ENCODE assay signal across 17 cellular contexts in the genomic region with DNA sequence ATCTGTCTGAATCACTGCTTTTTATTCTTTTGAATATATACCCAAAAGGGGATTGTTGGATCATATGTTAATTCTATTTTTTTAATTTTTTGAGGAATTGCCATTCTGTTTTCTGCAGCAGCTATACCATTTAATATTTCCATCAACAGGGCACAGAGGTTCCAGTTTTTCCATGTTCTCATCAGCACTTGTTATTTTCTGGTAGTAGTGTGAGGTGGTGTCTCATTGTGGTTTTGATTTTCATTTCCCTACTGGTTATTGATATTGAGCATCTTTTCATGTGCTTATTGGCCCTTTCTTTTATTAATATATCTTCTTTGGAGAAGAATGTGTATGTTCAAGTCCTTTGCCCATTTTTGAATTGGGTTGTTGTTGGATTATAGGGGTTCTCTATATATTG.
DNase-seq lines count a peak whose midpoint lies in the region; ATAC-seq and TF ChIP-seq lines count a peak whose summit lies in the region.
"Had no signal": no experiment of that assay in that cellular context is flagged by ENCODE, and none has a peak within 500 bp of the region (broad histone marks: within the 10 kb centered on the region; RNA-seq: fewer than 3 reads in every experiment).

No MANE protein-coding gene starts in this region.

- no peaks in the 10 kb centered on the region for H3K36me3 Mint-ChIP-seq in activated T-helper 17 cell treated with anti-CD3 and anti-CD28 coated beads, Interleukin-2, amount 50 U/mL, for 72 hours (ENCODE audit: low read depth)
- peaks cover 2% of the 10 kb centered on the region for H3K36me3 Mint-ChIP-seq in stimulated activated naive CD8-positive, alpha-beta T cell treated with anti-CD3 and anti-CD28 coated beads, Interleukin-15, Interleukin-2, amounts not matched to agents 100 ng/mL and 50 ng/mL, for 24 hours (ENCODE audit: low read depth)
- peaks cover 3% of the 10 kb centered on the region for H3K36me3 Mint-ChIP-seq in activated naive CD4-positive, alpha-beta T cell treated with anti-CD3 and anti-CD28 coated beads for 36 hours (ENCODE audit: low read depth)

- no peak overlapping the region for H3K27ac Mint-ChIP-seq in stimulated activated naive CD8-positive, alpha-beta T cell treated with anti-CD3 and anti-CD28 coated beads, Interleukin-15, amount 100 ng/mL, for 72 hours
- no peak overlapping the region for H3K27ac Mint-ChIP-seq in activated T-helper 17 cell treated with anti-CD3 and anti-CD28 coated beads, Interleukin-2, amount 50 U/mL, for 72 hours
- peak overlapping the region; percentile 5 for H3K27ac Mint-ChIP-seq in stimulated activated naive CD8-positive, alpha-beta T cell treated with anti-CD3 and anti-CD28 coated beads, Interleukin-15, Interleukin-2, amounts not matched to agents 100 ng/mL and 50 ng/mL, for 24 hours
- no peak overlapping the region for H3K27ac Mint-ChIP-seq in activated naive CD4-positive, alpha-beta T cell treated with anti-CD3 and anti-CD28 coated beads for 36 hours
- H3K27ac Mint-ChIP-seq: CD4-positive, alpha-beta memory T cell; GM23338; H9 had no signal

- intact Hi-C loops in activated naive CD4-positive, alpha-beta T cell treated with anti-CD3 and anti-CD28 coated beads for 36 hours (cut with micrococcal nuclease), result no loop called here

- peaks cover 51% of the 10 kb centered on the region for H3K4me1 Mint-ChIP-seq in stimulated activated naive CD8-positive, alpha-beta T cell treated with anti-CD3 and anti-CD28 coated beads, Interleukin-15, amount 100 ng/mL, for 72 hours
- H3K4me1 Mint-ChIP-seq in activated T-helper 17 cell treated with anti-CD3 and anti-CD28 coated beads, Interleukin-2, amount 50 U/mL, for 72 hours, result peaks cover 35% of the 10 kb centered on the region
- peaks cover 59% of the 10 kb centered on the region for H3K4me1 Mint-ChIP-seq in stimulated activated naive CD8-positive, alpha-beta T cell treated with anti-CD3 and anti-CD28 coated beads, Interleukin-15, Interleukin-2, amounts not matched to agents 100 ng/mL and 50 ng/mL, for 24 hours (ENCODE audit: low read depth)
- H3K4me1 Mint-ChIP-seq in activated naive CD4-positive, alpha-beta T cell treated with anti-CD3 and anti-CD28 coated beads for 36 hours (ENCODE audit: low read depth), result peaks cover 30% of the 10 kb centered on the region

- peaks cover 3 to 5% of the 10 kb centered on the region in 2 donors for H3K9me3 Mint-ChIP-seq in stimulated activated naive CD8-positive, alpha-beta T cell treated with anti-CD3 and anti-CD28 coated beads, Interleukin-15, amount 100 ng/mL, for 72 hours
- H3K9me3 Mint-ChIP-seq in activated T-helper 17 cell treated with anti-CD3 and anti-CD28 coated beads, Interleukin-2, amount 50 U/mL, for 72 hours, result peaks cover 2% of the 10 kb centered on the region
- H3K9me3 Mint-ChIP-seq in stimulated activated naive CD8-positive, alpha-beta T cell treated with anti-CD3 and anti-CD28 coated beads, Interleukin-15, Interleukin-2, amounts not matched to agents 100 ng/mL and 50 ng/mL, for 24 hours, result no peaks in the 10 kb centered on the region
- peaks cover 6% of the 10 kb centered on the region for H3K9me3 Mint-ChIP-seq in activated naive CD4-positive, alpha-beta T cell treated with anti-CD3 and anti-CD28 coated beads for 36 hours
- H3K9me3 Mint-ChIP-seq: GM23338 had no signal

- no peak for TF ChIP-seq CTCF in GM13977 (IDR thresholded peaks at IDR 0.05; ENCODE audit: extremely low read depth, insufficient read depth, missing control alignments)

- H3K4me3 Mint-ChIP-seq in stimulated activated naive CD8-positive, alpha-beta T cell treated with anti-CD3 and anti-CD28 coated beads, Interleukin-15, amount 100 ng/mL, for 72 hours, result no peak overlapping the region
- H3K4me3 Mint-ChIP-seq in activated T-helper 17 cell treated with anti-CD3 and anti-CD28 coated beads, Interleukin-2, amount 50 U/mL, for 72 hours, result no peak overlapping the region
- H3K4me3 Mint-ChIP-seq in stimulated activated naive CD8-positive, alpha-beta T cell treated with anti-CD3 and anti-CD28 coated beads, Interleukin-15, Interleukin-2, amounts not matched to agents 100 ng/mL and 50 ng/mL, for 24 hours, result no peak overlapping the region
- H3K4me3 Mint-ChIP-seq in activated naive CD4-positive, alpha-beta T cell treated with anti-CD3 and anti-CD28 coated beads for 36 hours, result no peak overlapping the region
- H3K4me3 Mint-ChIP-seq: GM23338, H9 had no signal

- no peaks in the 10 kb centered on the region for H3K27me3 Mint-ChIP-seq in stimulated activated naive CD8-positive, alpha-beta T cell treated with anti-CD3 and anti-CD28 coated beads, Interleukin-15, amount 100 ng/mL, for 72 hours
- H3K27me3 Mint-ChIP-seq in activated T-helper 17 cell treated with anti-CD3 and anti-CD28 coated beads, Interleukin-2, amount 50 U/mL, for 72 hours, result no peaks in the 10 kb centered on the region
- no peaks in the 10 kb centered on the region for H3K27me3 Mint-ChIP-seq in stimulated activated naive CD8-positive, alpha-beta T cell treated with anti-CD3 and anti-CD28 coated beads, Interleukin-15, Interleukin-2, amounts not matched to agents 100 ng/mL and 50 ng/mL, for 24 hours
- H3K27me3 Mint-ChIP-seq in activated naive CD4-positive, alpha-beta T cell treated with anti-CD3 and anti-CD28 coated beads for 36 hours (ENCODE audit: low read depth), result no peaks in the 10 kb centered on the region
- H3K27me3 Mint-ChIP-seq: CD4-positive, alpha-beta memory T cell had no signal

- no peak for DNase-seq in stimulated activated naive CD8-positive, alpha-beta T cell treated with anti-CD3 and anti-CD28 coated beads, Interleukin-15, Interleukin-2, amounts not matched to agents 100 U/mL and 50 U/mL, for 24 hours
- no peak for DNase-seq in stimulated activated naive CD8-positive, alpha-beta T cell treated with anti-CD3 and anti-CD28 coated beads, Interleukin-15, amount 100 ng/mL, for 72 hours
- DNase-seq in NCI-H1105 treated with DMSO at 0.1 percent for 48 hours (lab: John Stamatoyannopoulos, UW) (no peak), GM13977 (ENCODE audit: low spot score) (no peak)
- no peak for DNase-seq in activated naive CD4-positive, alpha-beta T cell treated with anti-CD3 and anti-CD28 coated beads for 36 hours
- DNase-seq: 8988T; C1 segment of cervical spinal cord; Calu3; CD4-positive, alpha-beta memory T cell; COR-L47; DMS153; DND-41; H9 had no signal

- in situ Hi-C loops in GM13977 (cut with MboI; ENCODE audit: low pct_unique_long_range_greater_than_20kb, low sequenced_read_pairs, unreplicated experiment), result loop anchor here (10.0 kb wide), 1 partner anchor 105 kb away; no protein-coding TSS in a partner anchor

- CTCF ChIA-PET in activated naive CD4-positive, alpha-beta T cell treated with anti-CD3 and anti-CD28 coated beads for 36 hours (lab: Charles Lee), result no interaction called here

- peak; percentile 77 for ATAC-seq in stimulated activated naive CD8-positive, alpha-beta T cell treated with anti-CD3 and anti-CD28 coated beads, Interleukin-15, Interleukin-2, amounts not matched to agents 100 U/mL and 50 U/mL, for 24 hours
- no peak for ATAC-seq in stimulated activated naive CD8-positive, alpha-beta T cell treated with anti-CD3 and anti-CD28 coated beads, Interleukin-15, amount 100 ng/mL, for 72 hours
- ATAC-seq in activated T-helper 17 cell treated with anti-CD3 and anti-CD28 coated beads, Interleukin-2, amount 50 U/mL, for 72 hours (replicated peaks), result peak; percentile 47
- ATAC-seq: GM23338, HCT116 had no signal
